Comparison of ENCODE assay signal across 20 cellular contexts in genomic region chr2:224801360-224801759, GRCh38.
DNase-seq lines count a peak whose midpoint lies in the region; ATAC-seq and TF ChIP-seq lines count a peak whose summit lies in the region.
"Had no signal": no experiment of that assay in that cellular context is flagged by ENCODE, and none has a peak within 500 bp of the region (broad histone marks: within the 10 kb centered on the region; RNA-seq: fewer than 3 reads in every experiment).

No MANE protein-coding gene starts in this region.

- no peak overlapping the region for H3K4me3 ChIP-seq in neural progenitor cell
- H3K4me3 ChIP-seq: GM23338, SJSA1 had no signal

- H3K27me3 ChIP-seq in neural progenitor cell: no peaks in the 10 kb centered on the region
- H3K27me3 ChIP-seq: SJSA1 had no signal

- H3K9ac ChIP-seq in neural progenitor cell: no peak overlapping the region

- H3K27ac ChIP-seq in neural progenitor cell: no peak overlapping the region
- H3K27ac ChIP-seq: C4-2B had no signal

- H3K79me2 ChIP-seq in neural progenitor cell (ENCODE audit: low read depth): no peaks in the 10 kb centered on the region

- TF ChIP-seq CTCF in neural progenitor cell (IDR thresholded peaks at IDR 0.05): no peak

- H3K36me3 ChIP-seq in neural progenitor cell: no peaks in the 10 kb centered on the region

- H3K4me2 ChIP-seq in neural progenitor cell: no peak overlapping the region
- H3K4me2 ChIP-seq: GM23338 had no signal

- H2AFZ ChIP-seq in neural progenitor cell (replicated peaks): no peak overlapping the region
- H2AFZ ChIP-seq: GM23338 had no signal

- peaks cover 96% of the 10 kb centered on the region for H3K36me3 Mint-ChIP-seq in activated T-cell treated with anti-CD3 and anti-CD28 coated beads, Interleukin-2, amount 50 U/mL, for 24 hours (ENCODE audit: low read depth)
- peaks cover 4 to 46% of the 10 kb centered on the region in 2 donors for H3K36me3 Mint-ChIP-seq in activated T-cell treated with anti-CD3 and anti-CD28 coated beads, Interleukin-2, amount 50 U/mL, for 72 hours (ENCODE audit: insufficient read depth in 2 of 2)
- H3K36me3 Mint-ChIP-seq in T-helper 17 cell (ENCODE audit: low read depth) (peaks cover 12% of the 10 kb centered on the region), neural progenitor cell (peaks cover 5% of the 10 kb centered on the region)
- H3K36me3 Mint-ChIP-seq in stimulated activated effector memory CD8-positive, alpha-beta T cell treated with anti-CD3 and anti-CD28 coated beads, Interleukin-12 subunit alpha, Interleukin-12 subunit beta, amount 100 ng/mL, for 72 hours: peaks cover 100% of the 10 kb centered on the region

- H3K9me3 ChIP-seq in T-helper 17 cell (ENCODE audit: control insufficient read depth, low read length, poor library complexity, severe bottlenecking) (no peaks in the 10 kb centered on the region), neural progenitor cell (ENCODE audit: low read depth) (no peaks in the 10 kb centered on the region)
- H3K9me3 ChIP-seq: SJSA1 had no signal

- H3K27me3 Mint-ChIP-seq in activated T-cell treated with anti-CD3 and anti-CD28 coated beads, Interleukin-2, amount 50 U/mL, for 24 hours: no peaks in the 10 kb centered on the region
- H3K27me3 Mint-ChIP-seq in activated T-cell treated with anti-CD3 and anti-CD28 coated beads, Interleukin-2, amount 50 U/mL, for 72 hours (ENCODE audit: low read depth): no peaks in the 10 kb centered on the region
- H3K27me3 Mint-ChIP-seq in T-helper 17 cell: no peaks in the 10 kb centered on the region
- H3K27me3 Mint-ChIP-seq in neural progenitor cell (ENCODE audit: insufficient read depth, low read depth): no peaks in the 10 kb centered on the region

- H3K27ac Mint-ChIP-seq in activated T-cell treated with anti-CD3 and anti-CD28 coated beads, Interleukin-2, amount 50 U/mL, for 24 hours: peak overlapping the region; percentile 52
- H3K27ac Mint-ChIP-seq in activated T-cell treated with anti-CD3 and anti-CD28 coated beads, Interleukin-2, amount 50 U/mL, for 72 hours: no peak overlapping the region
- peak overlapping the region; percentile 80 for H3K27ac Mint-ChIP-seq in T-helper 17 cell
- peak overlapping the region; percentile 60 for H3K27ac Mint-ChIP-seq in stimulated activated effector memory CD8-positive, alpha-beta T cell treated with anti-CD3 and anti-CD28 coated beads, Interleukin-12 subunit alpha, Interleukin-12 subunit beta, amount 100 ng/mL, for 72 hours
- no peak overlapping the region for H3K27ac Mint-ChIP-seq in neural progenitor cell
- H3K27ac Mint-ChIP-seq: GM23338 had no signal

- H3K4me3 Mint-ChIP-seq in activated T-cell treated with anti-CD3 and anti-CD28 coated beads, Interleukin-2, amount 50 U/mL, for 24 hours: no peak overlapping the region
- H3K4me3 Mint-ChIP-seq in activated T-cell treated with anti-CD3 and anti-CD28 coated beads, Interleukin-2, amount 50 U/mL, for 72 hours: no peak overlapping the region
- H3K4me3 Mint-ChIP-seq in T-helper 17 cell: no peak overlapping the region
- H3K4me3 Mint-ChIP-seq in stimulated activated effector memory CD8-positive, alpha-beta T cell treated with anti-CD3 and anti-CD28 coated beads, Interleukin-12 subunit alpha, Interleukin-12 subunit beta, amount 100 ng/mL, for 72 hours: no peak overlapping the region
- H3K4me3 Mint-ChIP-seq in neural progenitor cell: no peak overlapping the region
- H3K4me3 Mint-ChIP-seq: GM23338 had no signal

- no peaks in the 10 kb centered on the region for H3K4me1 ChIP-seq in neural progenitor cell

- H3F3A ChIP-seq in neural progenitor cell (ENCODE audit: low read depth): no peaks in the 10 kb centered on the region

- H3K9me3 Mint-ChIP-seq in activated T-cell treated with anti-CD3 and anti-CD28 coated beads, Interleukin-2, amount 50 U/mL, for 24 hours: no peaks in the 10 kb centered on the region
- no peaks in the 10 kb centered on the region for H3K9me3 Mint-ChIP-seq in activated T-cell treated with anti-CD3 and anti-CD28 coated beads, Interleukin-2, amount 50 U/mL, for 72 hours
- H3K9me3 Mint-ChIP-seq in stimulated activated effector memory CD8-positive, alpha-beta T cell treated with anti-CD3 and anti-CD28 coated beads, Interleukin-12 subunit alpha, Interleukin-12 subunit beta, amount 100 ng/mL, for 72 hours: no peaks in the 10 kb centered on the region
- H3K9me3 Mint-ChIP-seq in neural progenitor cell: no peaks in the 10 kb centered on the region
- H3K9me3 Mint-ChIP-seq: GM23338 had no signal

- no peaks in the 10 kb centered on the region for H4K20me1 ChIP-seq in neural progenitor cell (ENCODE audit: low read depth)

- no peak for ATAC-seq in activated T-cell treated with anti-CD3 and anti-CD28 coated beads, Interleukin-2, amount 50 U/mL, for 72 hours (replicated peaks in 1 of 2)
- ATAC-seq in T-helper 17 cell (no peak), GM19395 (IDR thresholded peaks at IDR 0.05; ENCODE audit: unreplicated experiment) (no peak)
- ATAC-seq in stimulated activated effector memory CD8-positive, alpha-beta T cell treated with anti-CD3 and anti-CD28 coated beads, Interleukin-12 subunit alpha, Interleukin-12 subunit beta, amount 100 ng/mL, for 72 hours: no peak
- ATAC-seq: GM23338 had no signal

- DNase-seq in activated T-cell treated with anti-CD3 and anti-CD28 coated beads, Interleukin-2, amount 50 U/mL, for 24 hours: no peak
- DNase-seq in activated T-cell treated with anti-CD3 and anti-CD28 coated beads, Interleukin-2, amount 50 U/mL, for 72 hours: no peak
- no peak for DNase-seq in T-helper 17 cell
- peak; percentile 14 for DNase-seq in left kidney (ENCODE audit: low read depth, low spot score)
- DNase-seq in stimulated activated effector memory CD8-positive, alpha-beta T cell treated with anti-CD3 and anti-CD28 coated beads, Interleukin-12 subunit alpha, Interleukin-12 subunit beta, amount 100 ng/mL, for 72 hours (ENCODE audit: low spot score in 2 of 2): no peak
- no peak for DNase-seq in SIG-M5 treated with dmso at 0.1 percent for 504 hours (lab: John Stamatoyannopoulos, UW; ENCODE audit: unreplicated experiment)
- no peak for DNase-seq in neural progenitor cell (ENCODE audit: low spot score)
- DNase-seq: DMS53, GF-D8, HCEC 1CT, Kasumi-1, NCI-H1694, NCI-H2081 treated with DMSO at 0.1 percent for 48 hours, NCI-H2171 treated with DMSO at 0.1 percent for 48 hours, NCI-H526, OCI-M1 had no signal

- H3K4me1 Mint-ChIP-seq in activated T-cell treated with anti-CD3 and anti-CD28 coated beads, Interleukin-2, amount 50 U/mL, for 24 hours (ENCODE audit: low read depth): peaks cover 1% of the 10 kb centered on the region
- no peaks in the 10 kb centered on the region for H3K4me1 Mint-ChIP-seq in activated T-cell treated with anti-CD3 and anti-CD28 coated beads, Interleukin-2, amount 50 U/mL, for 72 hours (ENCODE audit: low read depth)
- H3K4me1 Mint-ChIP-seq in T-helper 17 cell (no peaks in the 10 kb centered on the region), neural progenitor cell (peaks cover 15% of the 10 kb centered on the region)
- H3K4me1 Mint-ChIP-seq in stimulated activated effector memory CD8-positive, alpha-beta T cell treated with anti-CD3 and anti-CD28 coated beads, Interleukin-12 subunit alpha, Interleukin-12 subunit beta, amount 100 ng/mL, for 72 hours: no peaks in the 10 kb centered on the region

Comparison
In these comparisons a context has a peak if more than half of its experiments do, and no peak if none do; other contexts are left out.
1. H3K27ac Mint-ChIP-seq: peak in activated T-cell treated with anti-CD3 and anti-CD28 coated beads, Interleukin-2, amount 50 U/mL, for 24 hours (single experiment), T-helper 17 cell (single experiment) and stimulated activated effector memory CD8-positive, alpha-beta T cell treated with anti-CD3 and anti-CD28 coated beads, Interleukin-12 subunit alpha, Interleukin-12 subunit beta, amount 100 ng/mL, for 72 hours (single experiment); none in activated T-cell treated with anti-CD3 and anti-CD28 coated beads, Interleukin-2, amount 50 U/mL, for 72 hours (single experiment) and neural progenitor cell (single experiment).